2 cellular contexts compared by ENCODE assay signal in genomic region chr9:112142420-112142819, GRCh38.
TF ChIP-seq lines count a peak whose summit lies in the region.

No MANE protein-coding gene starts in this region.

TF ChIP-seq in A549, 52 proteins besides CTCF, POLR2A, EP300 and RAD21:
- no peak for TF ChIP-seq RFX5 (IDR thresholded peaks at IDR 0.05)
- no peak for TF ChIP-seq GATA3 (IDR thresholded peaks at IDR 0.05; ENCODE audit: borderline replicate concordance)
- TF ChIP-seq HOXB13 (CRISPR knock-in tag; IDR thresholded peaks at IDR 0.05; ENCODE audit: low read depth): no peak
- no peak for TF ChIP-seq RNF2 (IDR thresholded peaks at IDR 0.05; ENCODE audit: borderline replicate concordance, low read depth)
- TF ChIP-seq CBX2 (IDR thresholded peaks at IDR 0.05; ENCODE audit: borderline replicate concordance, low read depth): no peak
- no peak for TF ChIP-seq ZFP36 (IDR thresholded peaks at IDR 0.05; ENCODE audit: borderline replicate concordance, partially characterized antibody)
- no peak for TF ChIP-seq FOSB (CRISPR knock-in tag; IDR thresholded peaks at IDR 0.05)
- no peak for TF ChIP-seq ZNF302 (CRISPR knock-in tag; IDR thresholded peaks at IDR 0.05)
- no peak for TF ChIP-seq FOSL2 (IDR thresholded peaks at IDR 0.05)
- TF ChIP-seq FOSL2 (CRISPR knock-in tag; IDR thresholded peaks at IDR 0.05): no peak
- no peak for TF ChIP-seq KDM1A (IDR thresholded peaks at IDR 0.05; ENCODE audit: low read depth)
- no peak for TF ChIP-seq CEBPB (IDR thresholded peaks at IDR 0.05)
- no peak for TF ChIP-seq ATOH8 (CRISPR knock-in tag; IDR thresholded peaks at IDR 0.05; ENCODE audit: low read depth)
- no peak for TF ChIP-seq EHF (CRISPR knock-in tag; IDR thresholded peaks at IDR 0.05)
- no peak for TF ChIP-seq KDM5A (IDR thresholded peaks at IDR 0.05)
- TF ChIP-seq JUNB (IDR thresholded peaks at IDR 0.05): no peak
- TF ChIP-seq MAZ (IDR thresholded peaks at IDR 0.05; ENCODE audit: borderline replicate concordance, low read depth, low read length): no peak
- no peak for TF ChIP-seq FOXS1 (CRISPR knock-in tag; IDR thresholded peaks at IDR 0.05)
TF ChIP-seq in A549: peak in this region for 0.

TF ChIP-seq in IMR-90, 13 proteins besides CTCF, POLR2A, EP300 and RAD21:
- TF ChIP-seq MAZ (IDR thresholded peaks at IDR 0.05; ENCODE audit: borderline replicate concordance, low read depth, low read length) (no peak), RFX5 (IDR thresholded peaks at IDR 0.05; ENCODE audit: low read depth, low read length) (no peak), FOS (IDR thresholded peaks at IDR 0.05; ENCODE audit: low read depth, low read length) (no peak), NFE2L2 (IDR thresholded peaks at IDR 0.05; ENCODE audit: low read depth, low read length) (no peak), USF2 (IDR thresholded peaks at IDR 0.05; ENCODE audit: low read depth, low read length) (no peak)
